In the genomic region with DNA sequence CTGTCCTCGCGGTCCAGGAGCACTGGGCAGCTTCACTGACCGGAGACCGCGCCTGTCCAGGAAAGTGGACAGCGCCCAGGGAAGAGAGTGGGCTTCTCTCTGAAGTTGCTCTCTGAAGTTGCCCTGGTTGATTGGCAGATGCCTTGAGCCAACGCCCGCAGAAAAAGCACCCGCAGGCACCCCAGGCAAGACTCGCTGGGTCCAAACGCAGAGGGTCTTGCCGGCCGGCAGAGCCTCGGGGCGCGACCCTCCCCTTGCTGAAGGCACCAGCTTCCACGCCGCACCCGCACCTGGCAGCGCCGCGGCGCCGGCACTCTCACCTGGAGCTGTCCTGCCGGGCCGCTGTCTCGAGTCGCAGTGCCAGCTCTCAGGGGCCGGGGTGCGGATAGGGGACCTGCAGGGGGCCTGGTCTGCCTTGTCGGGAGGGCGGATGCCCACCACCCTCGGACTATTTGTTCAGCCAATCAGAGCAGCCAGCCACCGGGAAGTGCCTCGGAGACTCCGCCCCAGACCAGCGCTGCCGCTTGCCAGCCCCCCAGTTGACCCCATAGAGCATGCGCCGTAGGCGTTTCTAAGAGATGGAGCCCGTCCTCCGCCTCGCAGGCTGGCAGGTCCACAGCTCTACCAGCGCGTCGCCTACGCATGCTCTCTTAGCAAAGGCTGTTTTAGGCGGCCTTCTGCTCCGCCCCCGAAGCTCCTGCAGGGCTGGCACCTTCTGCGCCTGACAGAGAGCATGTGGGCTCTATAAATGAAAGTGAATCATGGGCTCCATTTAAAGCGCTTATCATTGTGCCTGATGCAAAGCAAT, we compare ENCODE assay signal across 8 cellular contexts. TPM values are rescaled to one million over a fixed set of nuclear protein-coding genes. Genes with fewer than 3 reads are reported as not detected.
DNase-seq lines count a peak whose midpoint lies in the region; ATAC-seq lines count a peak whose summit lies in the region.

A gene (minus strand): TSS at position 359 of the 808 bp plus-strand sequence. CDS start 4,127 bp downstream, outside the sequence.

- DNase-seq in NCI-H748 (lab: John Stamatoyannopoulos, UW; ENCODE audit: unreplicated experiment) = peak; percentile 97
- peak; percentile 93 for DNase-seq in activated CD4-positive, alpha-beta T cell treated with anti-CD3 and anti-CD28 coated beads, Interleukin-2, amount 50 U/mL, for 1 hour
- peak; percentile 96 for DNase-seq in dedifferentiated amniotic fluid mesenchymal stem cell (ENCODE audit: extremely low spot score)
- peak; percentile 98 for DNase-seq in left lobe of liver (ENCODE audit: low spot score)
- peak; percentile 97 for DNase-seq in stimulated activated CD4-positive, alpha-beta T cell treated with anti-CD3 and anti-CD28 coated beads, Interleukin-2, amount 100 ng/mL, for 4 hours (ENCODE audit: low read depth)

- H3K9me3 ChIP-seq in BLaER1 treated with 17β-estradiol and CSF1 and Interleukin-3, amounts not matched to agents 10 nM and 100 nM (replicated peaks in 1 of 11) = peaks cover 29 to 39% (median 35%) of the 10 kb centered on the region in 11 experiments

- peak within 1 kb of the TSS; percentile 77 to 98 (median 87) for H3K4me3 ChIP-seq in BLaER1 treated with 17β-estradiol and CSF1 and Interleukin-3, amounts not matched to agents 10 nM and 100 nM

- peaks cover 10 to 67% (median 30%) of the 10 kb centered on the region in 10 experiments for H3K4me1 ChIP-seq in BLaER1 treated with 17β-estradiol and CSF1 and Interleukin-3, amounts not matched to agents 10 nM and 100 nM

- peak within 1 kb of the TSS; percentile 74 to 88 (median 84) for H3K9ac ChIP-seq in BLaER1 treated with 17β-estradiol and CSF1 and Interleukin-3, amounts not matched to agents 10 nM and 100 nM

- peak within 1 kb of the TSS; percentile 53 to 83 (median 78) for H3K27ac ChIP-seq in BLaER1 treated with 17β-estradiol and CSF1 and Interleukin-3, amounts not matched to agents 10 nM and 100 nM

- ATAC-seq in GM19351 (IDR thresholded peaks at IDR 0.05; ENCODE audit: unreplicated experiment) (peak; percentile 91), HG03521 (IDR thresholded peaks at IDR 0.05; ENCODE audit: unreplicated experiment) (peak; percentile 98), left lobe of liver (peak; percentile 97)

- H3K36me3 ChIP-seq in BLaER1 treated with 17β-estradiol and CSF1 and Interleukin-3, amounts not matched to agents 10 nM and 100 nM = peaks cover 0 to 15% (median 6%) of the 10 kb centered on the region in 11 experiments; a peak in 12 of 22 replicates

- H3K4me2 ChIP-seq in BLaER1 treated with 17β-estradiol and CSF1 and Interleukin-3, amounts not matched to agents 10 nM and 100 nM = peak within 1 kb of the TSS; percentile 82 to 98 (median 88)

- H3K27me3 ChIP-seq in BLaER1 treated with 17β-estradiol and CSF1 and Interleukin-3, amounts not matched to agents 10 nM and 100 nM = no peaks in the 10 kb centered on the region

- H4K20me1 ChIP-seq in BLaER1 treated with 17β-estradiol and CSF1 and Interleukin-3, amounts not matched to agents 10 nM and 100 nM = peaks cover 0 to 27% (median 0%) of the 10 kb centered on the region in 11 experiments; a peak in 3 of 22 replicates

RNA-seq across cellular contexts. Expression of the gene that starts here (rescaled TPM):
- total RNA-seq in left lobe of liver = 53.8 TPM

Comparison
In these comparisons a context has a peak if more than half of its experiments do, and no peak if none do; other contexts are left out.
1. Peak in every context shown above with its lines: DNase-seq, ATAC-seq, H3K4me3 ChIP-seq and H3K27ac ChIP-seq.